8 cellular contexts compared by ENCODE assay signal in genomic region chr19:45404557-45405434, GRCh38. TPM values are rescaled to one million over a fixed set of nuclear protein-coding genes. Genes with fewer than 3 reads are reported as not detected.
DNase-seq lines count a peak whose midpoint lies in the region; ATAC-seq, FAIRE-seq and TF ChIP-seq lines count a peak whose summit lies in the region.

A gene with protein sequence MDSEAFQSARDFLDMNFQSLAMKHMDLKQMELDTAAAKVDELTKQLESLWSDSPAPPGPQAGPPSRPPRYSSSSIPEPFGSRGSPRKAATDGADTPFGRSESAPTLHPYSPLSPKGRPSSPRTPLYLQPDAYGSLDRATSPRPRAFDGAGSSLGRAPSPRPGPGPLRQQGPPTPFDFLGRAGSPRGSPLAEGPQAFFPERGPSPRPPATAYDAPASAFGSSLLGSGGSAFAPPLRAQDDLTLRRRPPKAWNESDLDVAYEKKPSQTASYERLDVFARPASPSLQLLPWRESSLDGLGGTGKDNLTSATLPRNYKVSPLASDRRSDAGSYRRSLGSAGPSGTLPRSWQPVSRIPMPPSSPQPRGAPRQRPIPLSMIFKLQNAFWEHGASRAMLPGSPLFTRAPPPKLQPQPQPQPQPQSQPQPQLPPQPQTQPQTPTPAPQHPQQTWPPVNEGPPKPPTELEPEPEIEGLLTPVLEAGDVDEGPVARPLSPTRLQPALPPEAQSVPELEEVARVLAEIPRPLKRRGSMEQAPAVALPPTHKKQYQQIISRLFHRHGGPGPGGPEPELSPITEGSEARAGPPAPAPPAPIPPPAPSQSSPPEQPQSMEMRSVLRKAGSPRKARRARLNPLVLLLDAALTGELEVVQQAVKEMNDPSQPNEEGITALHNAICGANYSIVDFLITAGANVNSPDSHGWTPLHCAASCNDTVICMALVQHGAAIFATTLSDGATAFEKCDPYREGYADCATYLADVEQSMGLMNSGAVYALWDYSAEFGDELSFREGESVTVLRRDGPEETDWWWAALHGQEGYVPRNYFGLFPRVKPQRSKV (minus strand): TSS chr19:45405069. CDS start chr19:45398318, 6,751 bp downstream.

- H3K27me3 ChIP-seq in lung (ENCODE audit: control insufficient read depth, insufficient read depth), result no peaks in the 10 kb centered on the region

- H3K9me3 Mint-ChIP-seq in WTC11, result no peaks in the 10 kb centered on the region
- H3K9me3 Mint-ChIP-seq in stimulated activated effector memory CD8-positive, alpha-beta T cell treated with anti-CD3 and anti-CD28 coated beads, Interleukin-12 subunit alpha, Interleukin-12 subunit beta, amount 100 ng/mL, for 72 hours, result no peaks in the 10 kb centered on the region

- POLR2A ChIA-PET in WTC11 (lab: Charles Lee), result interaction anchor here (0.7 to 1.7 kb wide), 3 partner anchors 35 to 211 kb away, joined by 4 to 5 read pairs (median 4); partner anchors contain the start of genes ERCC2 and FOSB

- CTCF ChIA-PET in WTC11 (lab: Charles Lee), result interaction anchor here (0.5 to 5.9 kb wide), 25 partner anchors 8 to 412 kb away, joined by 3 to 67 read pairs (median 4); partner anchors contain the start of genes ERCC1, EXOC3L2 and FOSB

- peak within 1 kb of the TSS; percentile 99 for H3K27ac Mint-ChIP-seq in WTC11
- H3K27ac Mint-ChIP-seq in stimulated activated effector memory CD8-positive, alpha-beta T cell treated with anti-CD3 and anti-CD28 coated beads, Interleukin-12 subunit alpha, Interleukin-12 subunit beta, amount 100 ng/mL, for 72 hours, result peak within 1 kb of the TSS; percentile 98

- H3K4me1 ChIP-seq in lung (ENCODE audit: control insufficient read depth in 2 of 2, insufficient read depth in 2 of 2, low read length in 2 of 2), result peaks cover 4 to 13% of the 10 kb centered on the region in 2 donors

- DNase-seq in AG08396 (ENCODE audit: low spot score), result peak; percentile 62
- peak; percentile 27 for DNase-seq in NCI-H1694 (lab: John Stamatoyannopoulos, UW)
- peak; percentile 97 for DNase-seq in WTC11 (ENCODE audit: low spot score)
- peak; percentile 82 for DNase-seq in ecto neural progenitor cell (ENCODE audit: low spot score)
- peak; percentile 90 for DNase-seq in lung (ENCODE audit: low spot score)
- no peak for DNase-seq in stimulated activated effector memory CD8-positive, alpha-beta T cell treated with anti-CD3 and anti-CD28 coated beads, Interleukin-12 subunit alpha, Interleukin-12 subunit beta, amount 100 ng/mL, for 72 hours (ENCODE audit: low spot score in 2 of 2)
- no peak for DNase-seq in GM19239 (ENCODE audit: insufficient read length, low spot score)

- H3K36me3 ChIP-seq in lung (ENCODE audit: control insufficient read depth in 2 of 2, insufficient read depth in 2 of 2, low read length in 2 of 2), result no peaks in the 10 kb centered on the region

- peak within 1 kb of the TSS; percentile 59 for H3K4me3 ChIP-seq in lung

- H3K9me3 ChIP-seq in lung (ENCODE audit: control insufficient read depth in 2 of 2, insufficient read depth in 1 of 2, low read length in 1 of 2), result no peaks in the 10 kb centered on the region

- ATAC-seq in GM21381 (IDR thresholded peaks at IDR 0.05; ENCODE audit: unreplicated experiment), result peak; percentile 32
- ATAC-seq in WTC11, result peak; percentile 64
- peak; percentile 75 for ATAC-seq in lung (ENCODE audit: insufficient read depth, low FRiP score)
- peak; percentile 24 for ATAC-seq in stimulated activated effector memory CD8-positive, alpha-beta T cell treated with anti-CD3 and anti-CD28 coated beads, Interleukin-12 subunit alpha, Interleukin-12 subunit beta, amount 100 ng/mL, for 72 hours

- H3K27ac ChIP-seq in lung (ENCODE audit: low read depth in 1 of 2, low read length in 1 of 2), result peak within 1 kb of the TSS; percentile 91 to 93

- H3K4me3 Mint-ChIP-seq in WTC11, result peak within 1 kb of the TSS; percentile 96
- H3K4me3 Mint-ChIP-seq in stimulated activated effector memory CD8-positive, alpha-beta T cell treated with anti-CD3 and anti-CD28 coated beads, Interleukin-12 subunit alpha, Interleukin-12 subunit beta, amount 100 ng/mL, for 72 hours, result peak within 1 kb of the TSS; percentile 87

- TF ChIP-seq CTCF in WTC11 (IDR thresholded peaks at IDR 0.05), result no peak
- TF ChIP-seq CTCF in lung (IDR thresholded peaks at IDR 0.05; ENCODE audit: control extremely low read depth, extremely low read depth), result no peak

- 2 to 6% methylated on average over 43 to 46 of the region's 46 CpGs for WGBS in lung, 2 donors

- peaks cover 13% of the 10 kb centered on the region for H3K36me3 Mint-ChIP-seq in WTC11
- peaks cover 40% of the 10 kb centered on the region for H3K36me3 Mint-ChIP-seq in stimulated activated effector memory CD8-positive, alpha-beta T cell treated with anti-CD3 and anti-CD28 coated beads, Interleukin-12 subunit alpha, Interleukin-12 subunit beta, amount 100 ng/mL, for 72 hours

- H3K27me3 Mint-ChIP-seq in WTC11 (ENCODE audit: low read depth), result peaks cover 7% of the 10 kb centered on the region; the same call in 1 of the 2 replicates

- no peak for FAIRE-seq in GM19239 (lab: Jason Lieb, UNC)

- H3K4me1 Mint-ChIP-seq in WTC11, result peaks cover 26% of the 10 kb centered on the region
- H3K4me1 Mint-ChIP-seq in stimulated activated effector memory CD8-positive, alpha-beta T cell treated with anti-CD3 and anti-CD28 coated beads, Interleukin-12 subunit alpha, Interleukin-12 subunit beta, amount 100 ng/mL, for 72 hours, result peaks cover 56% of the 10 kb centered on the region

TF ChIP-seq in WTC11, 78 proteins besides CTCF, POLR2A, EP300 and RAD21 (continues in another document):
- TF ChIP-seq SMAD4 (CRISPR knock-in tag; IDR thresholded peaks at IDR 0.05) (no peak), GTF2I (CRISPR knock-in tag; conservative IDR thresholded peaks at IDR 0.05) (peak; percentile 100), TEAD1 (CRISPR knock-in tag; IDR thresholded peaks at IDR 0.05) (no peak), SMAD3 (CRISPR knock-in tag; IDR thresholded peaks at IDR 0.05; ENCODE audit: borderline replicate concordance) (no peak), ZNF281 (CRISPR knock-in tag; IDR thresholded peaks at IDR 0.05) (no peak), ZNF263 (CRISPR knock-in tag; IDR thresholded peaks at IDR 0.05; ENCODE audit: low read depth) (no peak), FOXJ3 (CRISPR knock-in tag; IDR thresholded peaks at IDR 0.05; ENCODE audit: borderline replicate concordance) (no peak), ATF1 (CRISPR knock-in tag; IDR thresholded peaks at IDR 0.05) (no peak)
- TF ChIP-seq, protein P1, sequence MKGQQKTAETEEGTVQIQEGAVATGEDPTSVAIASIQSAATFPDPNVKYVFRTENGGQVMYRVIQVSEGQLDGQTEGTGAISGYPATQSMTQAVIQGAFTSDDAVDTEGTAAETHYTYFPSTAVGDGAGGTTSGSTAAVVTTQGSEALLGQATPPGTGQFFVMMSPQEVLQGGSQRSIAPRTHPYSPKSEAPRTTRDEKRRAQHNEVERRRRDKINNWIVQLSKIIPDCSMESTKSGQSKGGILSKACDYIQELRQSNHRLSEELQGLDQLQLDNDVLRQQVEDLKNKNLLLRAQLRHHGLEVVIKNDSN (CRISPR knock-in tag; IDR thresholded peaks at IDR 0.05), result peak; percentile 40; the same call in 1 of the 2 replicates
- TF ChIP-seq, protein P2, sequence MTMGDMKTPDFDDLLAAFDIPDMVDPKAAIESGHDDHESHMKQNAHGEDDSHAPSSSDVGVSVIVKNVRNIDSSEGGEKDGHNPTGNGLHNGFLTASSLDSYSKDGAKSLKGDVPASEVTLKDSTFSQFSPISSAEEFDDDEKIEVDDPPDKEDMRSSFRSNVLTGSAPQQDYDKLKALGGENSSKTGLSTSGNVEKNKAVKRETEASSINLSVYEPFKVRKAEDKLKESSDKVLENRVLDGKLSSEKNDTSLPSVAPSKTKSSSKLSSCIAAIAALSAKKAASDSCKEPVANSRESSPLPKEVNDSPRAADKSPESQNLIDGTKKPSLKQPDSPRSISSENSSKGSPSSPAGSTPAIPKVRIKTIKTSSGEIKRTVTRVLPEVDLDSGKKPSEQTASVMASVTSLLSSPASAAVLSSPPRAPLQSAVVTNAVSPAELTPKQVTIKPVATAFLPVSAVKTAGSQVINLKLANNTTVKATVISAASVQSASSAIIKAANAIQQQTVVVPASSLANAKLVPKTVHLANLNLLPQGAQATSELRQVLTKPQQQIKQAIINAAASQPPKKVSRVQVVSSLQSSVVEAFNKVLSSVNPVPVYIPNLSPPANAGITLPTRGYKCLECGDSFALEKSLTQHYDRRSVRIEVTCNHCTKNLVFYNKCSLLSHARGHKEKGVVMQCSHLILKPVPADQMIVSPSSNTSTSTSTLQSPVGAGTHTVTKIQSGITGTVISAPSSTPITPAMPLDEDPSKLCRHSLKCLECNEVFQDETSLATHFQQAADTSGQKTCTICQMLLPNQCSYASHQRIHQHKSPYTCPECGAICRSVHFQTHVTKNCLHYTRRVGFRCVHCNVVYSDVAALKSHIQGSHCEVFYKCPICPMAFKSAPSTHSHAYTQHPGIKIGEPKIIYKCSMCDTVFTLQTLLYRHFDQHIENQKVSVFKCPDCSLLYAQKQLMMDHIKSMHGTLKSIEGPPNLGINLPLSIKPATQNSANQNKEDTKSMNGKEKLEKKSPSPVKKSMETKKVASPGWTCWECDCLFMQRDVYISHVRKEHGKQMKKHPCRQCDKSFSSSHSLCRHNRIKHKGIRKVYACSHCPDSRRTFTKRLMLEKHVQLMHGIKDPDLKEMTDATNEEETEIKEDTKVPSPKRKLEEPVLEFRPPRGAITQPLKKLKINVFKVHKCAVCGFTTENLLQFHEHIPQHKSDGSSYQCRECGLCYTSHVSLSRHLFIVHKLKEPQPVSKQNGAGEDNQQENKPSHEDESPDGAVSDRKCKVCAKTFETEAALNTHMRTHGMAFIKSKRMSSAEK (CRISPR knock-in tag; IDR thresholded peaks at IDR 0.05; ENCODE audit: borderline replicate concordance), result no peak

RNA-seq across cellular contexts. Expression of the gene that starts here (rescaled TPM):
- 27.5 to 38.1 TPM (median 35.2 TPM) in 3 replicates for total RNA-seq in WTC11 (2021)
- 10 to 100 TPM; 14.0 to 37.3 TPM for total RNA-seq in lung
- 10 to 100 TPM; 32.0 to 34.0 TPM for polyA plus RNA-seq in lung

Comparison
In these comparisons a context has a peak if more than half of its experiments do, and no peak if none do; other contexts are left out.
1. DNase-seq: peak in AG08396 (single experiment), NCI-H1694 (single experiment), WTC11 (single experiment), ecto neural progenitor cell (single experiment) and lung (single experiment); none in stimulated activated effector memory CD8-positive, alpha-beta T cell treated with anti-CD3 and anti-CD28 coated beads, Interleukin-12 subunit alpha, Interleukin-12 subunit beta, amount 100 ng/mL, for 72 hours (0 of 2) and GM19239 (single experiment).
2. ATAC-seq: peak in every context shown above with its lines; median percentile 75 in lung; 64 in WTC11; 32 in GM21381; 24 in stimulated activated effector memory CD8-positive, alpha-beta T cell treated with anti-CD3 and anti-CD28 coated beads, Interleukin-12 subunit alpha, Interleukin-12 subunit beta, amount 100 ng/mL, for 72 hours.